8 cellular contexts compared by ENCODE assay signal in the genomic region with DNA sequence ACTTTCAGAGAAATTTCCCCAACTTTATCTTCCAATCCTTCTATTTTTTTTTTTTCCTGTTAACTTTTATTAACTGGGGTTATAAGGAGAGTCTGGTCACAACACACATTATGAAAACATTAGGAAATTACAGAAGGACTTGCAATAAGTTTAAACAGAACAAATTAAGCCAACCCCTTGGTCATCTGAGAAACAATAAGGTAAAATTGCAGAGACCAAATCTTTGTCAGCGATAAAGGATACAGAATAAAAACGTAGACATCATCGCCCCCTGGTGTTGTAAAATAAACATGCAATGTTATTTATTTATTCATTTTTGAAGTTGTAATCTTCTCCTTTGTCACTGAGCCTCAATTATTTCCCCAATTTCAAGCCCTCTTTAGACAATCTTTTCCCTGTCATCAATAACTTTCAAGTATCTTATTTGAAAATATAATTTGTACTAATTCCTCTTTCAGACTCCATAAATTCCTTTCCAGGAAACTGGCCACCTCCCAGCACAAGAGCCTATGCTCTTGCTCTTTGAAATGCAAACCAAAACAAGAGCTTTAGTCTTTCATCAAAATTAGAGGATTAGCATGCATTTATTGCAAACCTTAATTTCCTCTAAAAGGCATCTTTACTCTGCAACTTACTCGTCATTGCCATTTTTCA. TPM values are rescaled to one million over a fixed set of nuclear protein-coding genes. Genes with fewer than 3 reads are reported as not detected.
DNase-seq lines count a peak whose midpoint lies in the region; ATAC-seq, FAIRE-seq and TF ChIP-seq lines count a peak whose summit lies in the region.

No MANE protein-coding gene starts in this region.

- H3K4me1 ChIP-seq in A549, result no peaks in the 10 kb centered on the region

- no peak for FAIRE-seq in A549 (lab: Jason Lieb, UNC)

- H3K4me3 ChIP-seq in A549 (no peak overlapping the region), MG63 (no peak overlapping the region)

- no peak for TF ChIP-seq POLR2A in A549 (IDR thresholded peaks at IDR 0.05; ENCODE audit: low read length)

- in situ Hi-C loops in GM13977 (cut with MboI; ENCODE audit: low pct_unique_long_range_greater_than_20kb, low sequenced_read_pairs, unreplicated experiment), result loop anchor here (25.0 kb wide), 1 partner anchor 583 kb away; no protein-coding TSS in a partner anchor

- POLR2A ChIA-PET in A549 (lab: Yijun Ruan, JAX), result no interaction called here

- ATAC-seq in A549 (peak in 1 of 2 experiments; percentile 67; a peak in 3 of 6 replicates), left lobe of liver (peak; percentile 65), HG03108 (IDR thresholded peaks at IDR 0.05; ENCODE audit: unreplicated experiment) (no peak), HG03457 (IDR thresholded peaks at IDR 0.05; ENCODE audit: unreplicated experiment) (no peak)

- peak; percentile 6 to 41 for DNase-seq in A549 (ENCODE audit: low read depth in 1 of 2, low spot score in 1 of 2)
- peak; percentile 39 for DNase-seq in GM13977 (ENCODE audit: low spot score)
- peak; percentile 21 to 38 for DNase-seq in NCI-H2081 (lab: John Stamatoyannopoulos, UW)
- peak; percentile 23 for DNase-seq in amniotic epithelial cell (ENCODE audit: low read depth)
- DNase-seq in left lobe of liver (ENCODE audit: low spot score), result no peak
- DNase-seq in MG63, result no peak

- peak; percentile 70 for TF ChIP-seq CTCF in A549 (IDR thresholded peaks at IDR 0.05)
- peak; percentile 59 for TF ChIP-seq CTCF in GM13977 (IDR thresholded peaks at IDR 0.05; ENCODE audit: extremely low read depth, insufficient read depth, missing control alignments)

- peaks cover 15% of the 10 kb centered on the region for H3K27me3 ChIP-seq in MG63

- H3K4me2 ChIP-seq in A549, result no peak overlapping the region

- TF ChIP-seq EP300 in A549 (IDR thresholded peaks at IDR 0.05), result no peak

- H3K36me3 ChIP-seq in MG63, result no peaks in the 10 kb centered on the region

- peaks cover 8% of the 10 kb centered on the region; the same call in 1 of the 3 replicates for H3K9me3 ChIP-seq in A549
- no peaks in the 10 kb centered on the region for H3K9me3 ChIP-seq in MG63

- TF ChIP-seq RAD21 in A549 (conservative IDR thresholded peaks at IDR 0.05 in 1 of 2, IDR thresholded peaks at IDR 0.05 in 1 of 2), result peak; percentile 79 to 82

- CTCF ChIA-PET in A549 (lab: Yijun Ruan, JAX), result interaction anchor here (0.7 to 3.1 kb wide), 20 partner anchors 9 to 1540 kb away, joined by 3 to 19 read pairs (median 3); no protein-coding TSS in a partner anchor

- H3K27ac ChIP-seq in A549, result no peak overlapping the region

- whole genome bisulfite sequencing in A549 (ENCODE audit: missing lambda C conversion rate), result 7% methylated on average over 4 of the region's 4 CpGs

TF ChIP-seq in A549, 52 proteins besides CTCF, POLR2A, EP300 and RAD21:
- TF ChIP-seq FOSL2 (IDR thresholded peaks at IDR 0.05), result no peak
- no peak for TF ChIP-seq FOSL2 (CRISPR knock-in tag; IDR thresholded peaks at IDR 0.05)
- TF ChIP-seq SMC3 (IDR thresholded peaks at IDR 0.05), result peak; percentile 85

RNA-seq across cellular contexts. Expression of gene G6PC2, which starts 19.5 kb away (rescaled TPM):
- polyA plus RNA-seq in A549 (2011; rRNA removed) (not detected in 2 replicates), A549 (2017; fragmentation: RNase III; extraction: RNeasy Plus Mini Kit Qiagen cat#74134 plus additional on column Dnase treatment) (not detected in 3 replicates)
- not detected in 2 replicates for polyA plus RNA-seq in A549 (2012; cell fraction: cytosol; rRNA removed)
- not detected in 2 replicates for polyA plus RNA-seq in A549 (2012; cell fraction: nucleus; rRNA removed)
- not detected in 2 replicates for polyA minus RNA-seq in A549 (2011; rRNA and poly(A)+ RNA removed)
- not detected for total RNA-seq in left lobe of liver
- not detected in 2 replicates for total RNA-seq in MG63 (2014; rRNA removed; shearing (Covaris generic); ENCODE audit: low replicate concordance)

RNA-seq across cellular contexts. Expression of gene SPC25, which starts 30.4 kb away (rescaled TPM):
- polyA plus RNA-seq in A549 (2011; rRNA removed), result 15.9 and 23.9 TPM in 2 replicates
- polyA plus RNA-seq in A549 (2012; cell fraction: cytosol; rRNA removed), result 10.7 and 11.3 TPM in 2 replicates
- 2.4 and 6.1 TPM in 2 replicates for polyA plus RNA-seq in A549 (2012; cell fraction: nucleus; rRNA removed)
- polyA plus RNA-seq in A549 (2017; fragmentation: RNase III; extraction: RNeasy Plus Mini Kit Qiagen cat#74134 plus additional on column Dnase treatment), result 25.1 to 29.1 TPM (median 27.8 TPM) in 3 replicates
- 9.1 and 10.5 TPM in 2 replicates for polyA minus RNA-seq in A549 (2011; rRNA and poly(A)+ RNA removed)
- total RNA-seq in left lobe of liver, result 0.35 TPM
- total RNA-seq in MG63 (2014; rRNA removed; shearing (Covaris generic); ENCODE audit: low replicate concordance), result 28.1 and 32.4 TPM in 2 replicates

Comparison
In these comparisons a context has a peak if more than half of its experiments do, and no peak if none do; other contexts are left out.
1. DNase-seq: peak in A549 (2 of 2), GM13977 (single experiment), NCI-H2081 (2 of 2) and amniotic epithelial cell (single experiment); none in left lobe of liver (single experiment) and MG63 (single experiment).
2. RNA of gene SPC25, which starts 30.4 kb away (total RNA-seq): 28.1 to 32.4 TPM in MG63; 0.35 TPM in left lobe of liver (single experiment); every median in the first group is over 10 times any median in the second.